In genomic region chr17:48578616-48579560, GRCh38 we compare ENCODE assay signal across 8 cellular contexts. TPM values are rescaled to one million over a fixed set of nuclear protein-coding genes. Genes with fewer than 3 reads are reported as not detected.
DNase-seq lines count a peak whose midpoint lies in the region; ATAC-seq, FAIRE-seq and TF ChIP-seq lines count a peak whose summit lies in the region.
"Had no signal": no experiment of that assay in that cellular context is flagged by ENCODE, and none has a peak within 500 bp of the region (broad histone marks: within the 10 kb centered on the region; RNA-seq: fewer than 3 reads in every experiment).

No MANE protein-coding gene starts in this region.

- peak overlapping the region; percentile 43 for H3K4me3 ChIP-seq in astrocyte (ENCODE audit: insufficient read depth, low read depth, low read length)
- H3K4me3 ChIP-seq in mucosa of rectum (ENCODE audit: low read length in 2 of 2), result peak overlapping the region; percentile 41 to 75

- peaks cover 13% of the 10 kb centered on the region for H3K4me1 ChIP-seq in astrocyte (ENCODE audit: insufficient read depth, low read length)
- H3K4me1 ChIP-seq in mucosa of rectum (ENCODE audit: control insufficient read depth in 2 of 2, insufficient read depth in 2 of 2, low read length in 2 of 2), result peaks cover 39 to 48% of the 10 kb centered on the region in 2 donors

- H3K27ac ChIP-seq in astrocyte (ENCODE audit: low read depth, low read length) (peak overlapping the region; percentile 64), mucosa of rectum (ENCODE audit: low read depth in 2 of 2, low read length in 2 of 2) (peak overlapping the region; percentile 59 to 83)

- no peak overlapping the region for H2AFZ ChIP-seq in astrocyte (ENCODE audit: low read depth, low read length)

- peaks cover 70% of the 10 kb centered on the region for H3K79me2 ChIP-seq in astrocyte (ENCODE audit: insufficient read depth, low read length)

- DNase-seq in astrocyte (ENCODE audit: low read depth) (peak; percentile 32), AG20443 (ENCODE audit: low spot score) (no peak), T1000 (lab: John Stamatoyannopoulos, UW) (no peak), ecto neural progenitor cell (ENCODE audit: low spot score) (no peak)

- ATAC-seq in GM18907 (IDR thresholded peaks at IDR 0.05; ENCODE audit: unreplicated experiment), result peak; percentile 24
- peak; percentile 17 for ATAC-seq in HG03159 (IDR thresholded peaks at IDR 0.05; ENCODE audit: unreplicated experiment)

- H3K9me3 ChIP-seq in astrocyte (ENCODE audit: insufficient read depth, low read depth, low read length) (no peaks in the 10 kb centered on the region), mucosa of rectum (ENCODE audit: control insufficient read depth in 2 of 2, low read length in 2 of 2) (no peaks in the 10 kb centered on the region)

- H3K9ac ChIP-seq in astrocyte (ENCODE audit: low read length) (peak overlapping the region; percentile 82), mucosa of rectum (ENCODE audit: low read depth in 1 of 2, low read length in 2 of 2) (peak overlapping the region; percentile 55 to 72)

- H3K4me3 Mint-ChIP-seq in astrocyte (ENCODE audit: unreplicated experiment), result no peak overlapping the region

- H3K27me3 ChIP-seq in astrocyte (ENCODE audit: insufficient read depth, low read length), result peaks cover 85% of the 10 kb centered on the region
- peaks cover 2 to 4% of the 10 kb centered on the region in 2 donors for H3K27me3 ChIP-seq in mucosa of rectum (ENCODE audit: control insufficient read depth in 2 of 2, insufficient read depth in 2 of 2, low read length in 2 of 2)

- peaks cover 3% of the 10 kb centered on the region for H3K36me3 Mint-ChIP-seq in astrocyte (ENCODE audit: low read depth, unreplicated experiment)

- TF ChIP-seq CTCF in astrocyte (IDR thresholded peaks at IDR 0.05; ENCODE audit: insufficient read depth, low read depth, low read length), result no peak

- peaks cover 36% of the 10 kb centered on the region for H3K9me3 Mint-ChIP-seq in astrocyte (ENCODE audit: unreplicated experiment)

- no peak overlapping the region for H3K27ac Mint-ChIP-seq in astrocyte (ENCODE audit: unreplicated experiment)

- peaks cover 79% of the 10 kb centered on the region for H3K27me3 Mint-ChIP-seq in astrocyte (ENCODE audit: low read depth, unreplicated experiment)

- H3K4me2 ChIP-seq in astrocyte (ENCODE audit: low read length), result peak overlapping the region; percentile 84

- H3K36me3 ChIP-seq in astrocyte (ENCODE audit: insufficient read depth, low read length), result no peaks in the 10 kb centered on the region
- H3K36me3 ChIP-seq in mucosa of rectum (ENCODE audit: control insufficient read depth in 2 of 2, insufficient read depth in 2 of 2, low read length in 2 of 2), result peaks cover 0 to 3% of the 10 kb centered on the region in 2 donors

- H4K20me1 ChIP-seq in astrocyte (ENCODE audit: insufficient read depth, low read length), result peaks cover 4% of the 10 kb centered on the region

- H3K4me1 Mint-ChIP-seq in astrocyte (ENCODE audit: low read depth, unreplicated experiment), result no peaks in the 10 kb centered on the region

- FAIRE-seq in astrocyte (lab: Jason Lieb, UNC), result no peak

RNA-seq across cellular contexts. Expression of gene HOXB4, which starts 0.7 kb away (rescaled TPM):
- not detected in 2 replicates for total RNA-seq in astrocyte

RNA-seq across cellular contexts. Expression of gene HOXB3, which starts 11.2 kb away (rescaled TPM):
- not detected in 2 replicates for total RNA-seq in astrocyte

RNA-seq across cellular contexts. Expression of gene HOXB5, which starts 14.7 kb away (rescaled TPM):
- total RNA-seq in astrocyte, result not detected in 2 replicates

RNA-seq across cellular contexts. Expression of gene HOXB6, which starts 25.9 kb away (rescaled TPM):
- not detected in 2 replicates for total RNA-seq in astrocyte
- total RNA-seq: T-helper 2 cell treated with Interferon-gamma antibody and Interleukin-4, amounts not matched to agents 100 ng/mL and 5 ng/mL, for 36 hours had no signal

RNA-seq across cellular contexts. Expression of gene HOXB7, which starts 31.9 kb away (rescaled TPM):
- not detected in 2 replicates for total RNA-seq in astrocyte
